1 cellular context compared by ENCODE assay signal in genomic region chr1:244461254-244462071, GRCh38.
TF ChIP-seq lines count a peak whose summit lies in the region.

CATSPERE (plus strand) TSS chr1:244461273; CDS start chr1:244461430, 157 bp downstream.

TF ChIP-seq in GM12878, 131 proteins besides CTCF, POLR2A, EP300 and RAD21 (continued from another document):
- TF ChIP-seq IRF4 (IDR thresholded peaks at IDR 0.05; ENCODE audit: low read depth, low read length) = no peak
- no peak for TF ChIP-seq EZH2 (IDR thresholded peaks at IDR 0.05; ENCODE audit: borderline replicate concordance, control insufficient read depth, low read depth, low read length)
- TF ChIP-seq RELA (IDR thresholded peaks at IDR 0.05; ENCODE audit: borderline replicate concordance, partially characterized antibody) = no peak
- no peak for TF ChIP-seq HDGF (IDR thresholded peaks at IDR 0.05)
- no peak for TF ChIP-seq SREBF2 (IDR thresholded peaks at IDR 0.05; ENCODE audit: low read length)
- peak; percentile 51; the same call in 1 of the 2 replicates for TF ChIP-seq NRF1 (conservative IDR thresholded peaks at IDR 0.05; ENCODE audit: low read depth, low read length)
- TF ChIP-seq STAT3 (IDR thresholded peaks at IDR 0.05; ENCODE audit: low read depth, low read length) = no peak
- no peak for TF ChIP-seq ZNF274 (IDR thresholded peaks at IDR 0.05; ENCODE audit: insufficient read depth, insufficient read length)
- no peak for TF ChIP-seq RUNX3 (IDR thresholded peaks at IDR 0.05; ENCODE audit: low read length)
- TF ChIP-seq FOXK2 (IDR thresholded peaks at IDR 0.05) = no peak
- no peak for TF ChIP-seq RELB (IDR thresholded peaks at IDR 0.05; ENCODE audit: low read depth)
- no peak for TF ChIP-seq RAD51 (IDR thresholded peaks at IDR 0.05)
- TF ChIP-seq GABPA (IDR thresholded peaks at IDR 0.05; ENCODE audit: low read depth) = no peak
- no peak for TF ChIP-seq JUND (IDR thresholded peaks at IDR 0.05; ENCODE audit: low read depth, low read length)
- TF ChIP-seq GATAD2B (conservative IDR thresholded peaks at IDR 0.05; ENCODE audit: low read depth) = peak; percentile 80
- peak in 1 of 2 experiments; percentile 73; a peak in 2 of 4 replicates for TF ChIP-seq BHLHE40 (IDR thresholded peaks at IDR 0.05; ENCODE audit: borderline replicate concordance in 1 of 2, low read depth in 2 of 2, low read length in 1 of 2)
- TF ChIP-seq USF1 (IDR thresholded peaks at IDR 0.05; ENCODE audit: borderline replicate concordance, extremely low read length, insufficient read depth, low read depth, low read length) = no peak
- TF ChIP-seq ATF2 (IDR thresholded peaks at IDR 0.05; ENCODE audit: low read length) = no peak
- no peak for TF ChIP-seq MXI1 (IDR thresholded peaks at IDR 0.05; ENCODE audit: low read depth, low read length)
- peak; percentile 12 for TF ChIP-seq SP1 (IDR thresholded peaks at IDR 0.05; ENCODE audit: low read depth, low read length)
- TF ChIP-seq SKIL (IDR thresholded peaks at IDR 0.05; ENCODE audit: low read depth, poor library complexity, severe bottlenecking) = no peak
- TF ChIP-seq NR2C2 (IDR thresholded peaks at IDR 0.05; ENCODE audit: borderline replicate concordance, control insufficient read depth, insufficient read length, low read depth) = no peak
- no peak for TF ChIP-seq NFIC (IDR thresholded peaks at IDR 0.05; ENCODE audit: low read depth, low read length)
- no peak for TF ChIP-seq ZNF622 (IDR thresholded peaks at IDR 0.05)
- TF ChIP-seq ESRRA (IDR thresholded peaks at IDR 0.05; ENCODE audit: low read length) = no peak
- TF ChIP-seq CREM (IDR thresholded peaks at IDR 0.05; ENCODE audit: low read depth) = 0 out of 2 replicates have a peak, but pooled peaks have one; percentile 0
- TF ChIP-seq ZNF24 (IDR thresholded peaks at IDR 0.05) = no peak
- TF ChIP-seq NBN (IDR thresholded peaks at IDR 0.05) = no peak
- peak; percentile 62; the same call in 1 of the 2 replicates for TF ChIP-seq TAF1 (IDR thresholded peaks at IDR 0.05; ENCODE audit: borderline replicate concordance, low read depth, low read length)
- no peak for TF ChIP-seq ATF7 (IDR thresholded peaks at IDR 0.05; ENCODE audit: low read depth)
- TF ChIP-seq EED (IDR thresholded peaks at IDR 0.05; ENCODE audit: low read depth) = no peak
- TF ChIP-seq SUPT20H (IDR thresholded peaks at IDR 0.05; ENCODE audit: borderline replicate concordance, control insufficient read depth, low read depth, low read length) = no peak
- no peak for TF ChIP-seq TCF12 (IDR thresholded peaks at IDR 0.05; ENCODE audit: low read depth, low read length)
- no peak for TF ChIP-seq ZNF207 (IDR thresholded peaks at IDR 0.05; ENCODE audit: borderline replicate concordance)
- peak; percentile 55; the same call in 1 of the 2 replicates for TF ChIP-seq SMARCA5 (IDR thresholded peaks at IDR 0.05)
- no peak for TF ChIP-seq HDAC2 (IDR thresholded peaks at IDR 0.05)
- TF ChIP-seq DPF2 (IDR thresholded peaks at IDR 0.05) = peak; percentile 58
- peak; percentile 92 for TF ChIP-seq YY1 (IDR thresholded peaks at IDR 0.05; ENCODE audit: low read depth, low read length)
- TF ChIP-seq MAX (IDR thresholded peaks at IDR 0.05; ENCODE audit: low read depth, low read length) = no peak
- TF ChIP-seq MTA2 (IDR thresholded peaks at IDR 0.05; ENCODE audit: low read depth) = 0 out of 2 replicates have a peak, but pooled peaks have one; percentile 20
- no peak for TF ChIP-seq CBFB (IDR thresholded peaks at IDR 0.05; ENCODE audit: low read depth)
- TF ChIP-seq NFYA (IDR thresholded peaks at IDR 0.05; ENCODE audit: borderline replicate concordance, low read depth, low read length) = no peak
- no peak for TF ChIP-seq BMI1 (IDR thresholded peaks at IDR 0.05; ENCODE audit: borderline replicate concordance)
